11 cellular contexts compared by ENCODE assay signal in the genomic region with DNA sequence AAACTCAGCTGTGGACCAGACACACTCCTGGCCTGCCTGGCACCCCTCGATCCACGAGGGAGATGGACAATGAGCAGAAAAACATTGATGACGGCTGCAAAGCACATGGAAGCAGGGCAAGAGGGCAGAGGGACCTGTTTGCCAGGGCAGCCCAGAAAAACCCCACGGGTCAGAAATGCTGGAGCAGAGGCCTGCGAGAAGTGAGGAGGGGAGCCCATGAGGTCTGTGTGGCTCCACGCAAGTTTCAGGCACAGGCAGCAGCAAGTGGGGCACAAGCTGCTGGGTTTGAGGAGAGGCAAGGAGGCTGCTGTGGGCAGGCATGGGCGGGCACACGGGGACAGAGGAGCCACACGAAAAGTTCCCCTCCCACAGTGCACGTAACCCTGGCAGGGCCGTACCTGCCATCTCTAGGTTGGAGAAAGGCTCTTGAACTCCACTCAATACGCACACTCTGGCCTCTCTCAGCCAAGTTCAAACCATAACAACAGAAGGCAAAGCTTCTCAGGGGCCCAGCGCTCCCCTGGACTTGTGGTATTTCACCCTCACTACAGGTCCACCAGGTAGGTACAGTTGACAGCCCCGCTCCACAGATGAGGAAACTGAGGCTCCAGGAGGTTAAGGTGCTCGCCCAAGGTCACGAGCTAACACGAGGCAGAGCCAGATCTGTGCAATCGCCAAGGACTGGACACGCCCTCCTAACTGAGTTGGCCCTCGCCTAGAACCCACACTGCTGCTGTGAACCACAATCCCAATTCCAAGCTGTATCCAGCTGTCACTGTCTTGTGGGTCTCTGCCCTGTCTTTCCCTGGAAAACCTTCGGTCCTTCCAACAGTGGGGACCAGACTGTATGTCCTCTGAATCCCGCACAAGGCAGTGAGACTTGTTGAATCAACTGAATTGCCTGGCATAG.
A peak's percentile ranks its signal among the peaks of the same experiment; 100 is the strongest.
DNase-seq lines count a peak whose midpoint lies in the region; ATAC-seq and TF ChIP-seq lines count a peak whose summit lies in the region.
"Had no signal": no experiment of that assay in that cellular context is flagged by ENCODE, and none has a peak within 500 bp of the region (broad histone marks: within the 10 kb centered on the region; RNA-seq: fewer than 3 reads in every experiment).

No MANE protein-coding gene starts in this region.

- H2AFZ ChIP-seq in DND-41 (ENCODE audit: low read depth, low read length), result no peak overlapping the region

- H3K36me3 Mint-ChIP-seq in T-helper 17 cell (ENCODE audit: low read depth) (no peaks in the 10 kb centered on the region), immature natural killer cell (no peaks in the 10 kb centered on the region)

- peak overlapping the region; percentile 80 for H3K27ac Mint-ChIP-seq in T-helper 17 cell
- peak overlapping the region; percentile 76 to 88 (median 86) for H3K27ac Mint-ChIP-seq in immature natural killer cell

- H3K27ac ChIP-seq in DND-41 (ENCODE audit: low read length), result peak overlapping the region; percentile 20; the same call in 1 of the 2 replicates
- peak overlapping the region; percentile 91 for H3K27ac ChIP-seq in rectal smooth muscle tissue (ENCODE audit: low read depth, low read length)

- peaks cover 55% of the 10 kb centered on the region for H3K36me3 ChIP-seq in DND-41 (ENCODE audit: insufficient read depth, low read length)
- H3K36me3 ChIP-seq in rectal smooth muscle tissue (ENCODE audit: control insufficient read depth, insufficient read depth, low read length), result no peaks in the 10 kb centered on the region

- H3K9me3 ChIP-seq in DND-41 (ENCODE audit: insufficient read depth, low read length, severe bottlenecking) (no peaks in the 10 kb centered on the region), T-helper 17 cell (ENCODE audit: control insufficient read depth, low read length, poor library complexity, severe bottlenecking) (no peaks in the 10 kb centered on the region)

- H3K4me3 ChIP-seq in DND-41 (ENCODE audit: low read depth in 1 of 2, low read length in 2 of 2) (no peak overlapping the region), rectal smooth muscle tissue (ENCODE audit: low read length) (peak overlapping the region; percentile 48)

- peaks cover 99% of the 10 kb centered on the region for H4K20me1 ChIP-seq in DND-41 (ENCODE audit: insufficient read depth, low read length)

- DNase-seq in DND-41 (no peak), T-helper 17 cell (no peak), immature natural killer cell (no peak), NCI-H1092 (lab: John Stamatoyannopoulos, UW) (no peak)
- DNase-seq: activated CD4-positive, CD25-positive, alpha-beta regulatory T cell treated with anti-CD3 and anti-CD28 coated beads, Interleukin-2, amount 50 U/mL, for 72 hours; EL; Karpas-422 had no signal

- H3K4me1 Mint-ChIP-seq in T-helper 17 cell, result peaks cover 29% of the 10 kb centered on the region
- H3K4me1 Mint-ChIP-seq in immature natural killer cell, result peaks cover 75 to 79% of the 10 kb centered on the region in 2 donors

- no peaks in the 10 kb centered on the region for H3K27me3 ChIP-seq in DND-41 (ENCODE audit: insufficient read depth, low read length, poor library complexity)
- H3K27me3 ChIP-seq in rectal smooth muscle tissue (ENCODE audit: control insufficient read depth, insufficient read depth, low read length), result no peaks in the 10 kb centered on the region

- H3K79me2 ChIP-seq in DND-41 (ENCODE audit: insufficient read depth, low read length), result peaks cover 98% of the 10 kb centered on the region

- H3K27me3 Mint-ChIP-seq in T-helper 17 cell (no peaks in the 10 kb centered on the region), immature natural killer cell (ENCODE audit: low read depth in 3 of 3) (peaks cover 3 to 13% (median 6%) of the 10 kb centered on the region in 3 donors)

- peaks cover 0 to 2% (median 0%) of the 10 kb centered on the region in 6 donors for H3K9me3 Mint-ChIP-seq in immature natural killer cell

- H3K9ac ChIP-seq in DND-41 (ENCODE audit: low read depth, low read length), result no peak overlapping the region
- peak overlapping the region; percentile 50 for H3K9ac ChIP-seq in rectal smooth muscle tissue (ENCODE audit: low read length)

- no peak overlapping the region for H3K4me3 Mint-ChIP-seq in T-helper 17 cell
- H3K4me3 Mint-ChIP-seq in immature natural killer cell, result peak overlapping the region; percentile 64 to 73 (median 67)

- no peak for ATAC-seq in DND-41 (ENCODE audit: insufficient read depth, low read depth)
- no peak for ATAC-seq in T-helper 17 cell
- no peak for ATAC-seq in GM18907 (IDR thresholded peaks at IDR 0.05; ENCODE audit: unreplicated experiment)
- ATAC-seq in GM18498 (IDR thresholded peaks at IDR 0.05; ENCODE audit: unreplicated experiment), result no peak
- no peak for ATAC-seq in GM21825 (IDR thresholded peaks at IDR 0.05; ENCODE audit: unreplicated experiment)

- H3K4me1 ChIP-seq in DND-41 (ENCODE audit: insufficient read depth, low read length) (peaks cover 14% of the 10 kb centered on the region), rectal smooth muscle tissue (ENCODE audit: control insufficient read depth, insufficient read depth, low read length) (peaks cover 61% of the 10 kb centered on the region)

- no peak for TF ChIP-seq CTCF in DND-41 (IDR thresholded peaks at IDR 0.05; ENCODE audit: borderline replicate concordance, extremely low read depth, low read length, poor library complexity, severe bottlenecking)

- H3K4me2 ChIP-seq in DND-41 (ENCODE audit: insufficient read depth, low read length), result no peak overlapping the region
